ENCODE assay signal across 9 cellular contexts in genomic region chr19:991174-991931, GRCh38. TPM values are rescaled to one million over a fixed set of nuclear protein-coding genes. Genes with fewer than 3 reads are reported as not detected.
DNase-seq lines count a peak whose midpoint lies in the region; ATAC-seq and TF ChIP-seq lines count a peak whose summit lies in the region.
"Had no signal": no experiment of that assay in that cellular context is flagged by ENCODE, and none has a peak within 500 bp of the region (broad histone marks: within the 10 kb centered on the region; RNA-seq: fewer than 3 reads in every experiment).

No MANE protein-coding gene starts in this region.

- peaks cover 4% of the 10 kb centered on the region for H3K27me3 ChIP-seq in smooth muscle cell (ENCODE audit: low read depth)

- 90% methylated on average over 24 of the region's 47 CpGs for WGBS in smooth muscle cell (ENCODE audit: low lambda C conversion rate)

- DNase-seq in GM03348 (ENCODE audit: low spot score) (peak; percentile 74), T-helper 9 cell (peak; percentile 66), amniotic epithelial cell (ENCODE audit: low read depth) (peak; percentile 51), smooth muscle cell (lab: John Stamatoyannopoulos, UW; ENCODE audit: unreplicated experiment) (peak; percentile 20), NOMO-1 treated with DMSO at 0.1 percent for 48 hours (lab: John Stamatoyannopoulos, UW; ENCODE audit: unreplicated experiment) (no peak), H4 (ENCODE audit: low spot score) (no peak), C1 segment of cervical spinal cord (lab: John Stamatoyannopoulos, UW) (no peak)

- no peak for TF ChIP-seq CTCF in smooth muscle cell (IDR thresholded peaks at IDR 0.05; ENCODE audit: borderline replicate concordance, insufficient read depth, poor library complexity, severe bottlenecking)

- H3K79me2 ChIP-seq in smooth muscle cell (ENCODE audit: low read depth), result no peaks in the 10 kb centered on the region

- H3K4me2 ChIP-seq in smooth muscle cell, result no peak overlapping the region

- H3K27ac ChIP-seq in smooth muscle cell (ENCODE audit: low read depth), result no peak overlapping the region

- H3K9me3 ChIP-seq in smooth muscle cell (replicated peaks; ENCODE audit: low read depth), result no peaks in the 10 kb centered on the region

- no peaks in the 10 kb centered on the region for H3F3A ChIP-seq in smooth muscle cell (ENCODE audit: low read depth)

- no peak for ATAC-seq in GM19452 (IDR thresholded peaks at IDR 0.05; ENCODE audit: unreplicated experiment)

- peaks cover 5% of the 10 kb centered on the region for H3K4me1 ChIP-seq in smooth muscle cell (ENCODE audit: low read depth)

- H3K36me3 ChIP-seq in smooth muscle cell (ENCODE audit: low read depth), result no peaks in the 10 kb centered on the region

- no peak overlapping the region for H3K4me3 ChIP-seq in smooth muscle cell

- no peaks in the 10 kb centered on the region for H4K20me1 ChIP-seq in smooth muscle cell (ENCODE audit: low read depth)

- no peak overlapping the region for H2AFZ ChIP-seq in smooth muscle cell (ENCODE audit: low read depth)

- H3K9ac ChIP-seq in smooth muscle cell (ENCODE audit: low read depth), result no peak overlapping the region

RNA-seq across cellular contexts. Expression of gene WDR18, which starts 7.2 kb away (rescaled TPM):
- 33.8 and 69.4 TPM in 2 replicates for total RNA-seq in smooth muscle cell
- polyA plus RNA-seq in smooth muscle cell, result 153 and 160 TPM in 2 replicates
- total RNA-seq in H4 (2014; rRNA removed; shearing (Covaris generic)), result 61.9 and 77.2 TPM in 2 replicates

RNA-seq across cellular contexts. Expression of gene GRIN3B, which starts 8.9 kb away (rescaled TPM):
- total RNA-seq in smooth muscle cell, result 1.2 and 12.6 TPM in 2 replicates
- 1.2 and 3.6 TPM in 2 replicates for polyA plus RNA-seq in smooth muscle cell
- total RNA-seq in H4 (2014; rRNA removed; shearing (Covaris generic)), result 0.23 TPM in 1 of 2 replicates, not detected in the other
- total RNA-seq: skeletal muscle tissue had no signal

RNA-seq across cellular contexts. Expression of gene TMEM259, which starts 29.6 kb away (rescaled TPM):
- 112 and 133 TPM in 2 replicates for total RNA-seq in smooth muscle cell
- 232 and 301 TPM in 2 replicates for polyA plus RNA-seq in smooth muscle cell
- 57.0 and 72.5 TPM in 2 replicates for total RNA-seq in H4 (2014; rRNA removed; shearing (Covaris generic))

RNA-seq across cellular contexts. Expression of gene RNU6-2, which starts 30.0 kb away (rescaled TPM):
- not detected in 2 replicates for total RNA-seq in smooth muscle cell
- polyA plus RNA-seq in smooth muscle cell, result not detected in 2 replicates
- not detected in 2 replicates for total RNA-seq in H4 (2014; rRNA removed; shearing (Covaris generic))
- total RNA-seq: skeletal muscle tissue had no signal

RNA-seq across cellular contexts. Expression of gene CNN2, which starts 35.1 kb away (rescaled TPM):
- total RNA-seq in smooth muscle cell, result 150 and 155 TPM in 2 replicates
- polyA plus RNA-seq in smooth muscle cell, result 392 and 404 TPM in 2 replicates
- 111 and 123 TPM in 2 replicates for total RNA-seq in H4 (2014; rRNA removed; shearing (Covaris generic))

Comparison
In these comparisons a context has a peak if more than half of its experiments do, and no peak if none do; other contexts are left out.
1. DNase-seq: peak in GM03348 (single experiment), T-helper 9 cell (single experiment), amniotic epithelial cell (single experiment) and smooth muscle cell (single experiment); none in NOMO-1 treated with DMSO at 0.1 percent for 48 hours (single experiment), H4 (single experiment) and C1 segment of cervical spinal cord (0 of 14).